ENCODE assay signal across 8 cellular contexts in genomic region chr6:5078121-5078695, GRCh38. TPM values are rescaled to one million over a fixed set of nuclear protein-coding genes. Genes with fewer than 3 reads are reported as not detected.
DNase-seq lines count a peak whose midpoint lies in the region; ATAC-seq and TF ChIP-seq lines count a peak whose summit lies in the region.

No MANE protein-coding gene starts in this region.

- H3K27ac Mint-ChIP-seq in chondrocyte (ENCODE audit: unreplicated experiment) = no peak overlapping the region

- H3K4me3 Mint-ChIP-seq in chondrocyte (ENCODE audit: unreplicated experiment) = no peak overlapping the region

- peak; percentile 29; the same call in 1 of the 2 replicates for TF ChIP-seq CTCF in LNCAP (IDR thresholded peaks at IDR 0.05)
- TF ChIP-seq CTCF in chondrocyte (IDR thresholded peaks at IDR 0.05) = peak; percentile 57

- intact Hi-C loops in Right ventricle myocardium superior (cut with DNase I) (no loop called here), cardiac septum (cut with DNase I) (no loop called here)

- peaks cover 10% of the 10 kb centered on the region for H3K4me1 Mint-ChIP-seq in chondrocyte (ENCODE audit: low read depth)

- no peaks in the 10 kb centered on the region for H3K9me3 Mint-ChIP-seq in chondrocyte (ENCODE audit: low read depth)

- no peak for DNase-seq in Right ventricle myocardium superior
- no peak for DNase-seq in cardiac septum (ENCODE audit: low spot score)
- DNase-seq in chondrocyte (ENCODE audit: low spot score) = no peak
- DNase-seq in NK-92 treated with Interleukin-12 subunit alpha and Interleukin-12 subunit beta, amount 100 ng/mL, for 24 hours (lab: John Stamatoyannopoulos, UW) = no peak
- DNase-seq in GM19240 (ENCODE audit: insufficient read length, low spot score) = no peak

- H3K36me3 Mint-ChIP-seq in chondrocyte (ENCODE audit: low read depth) = no peaks in the 10 kb centered on the region

- no peaks in the 10 kb centered on the region for H3K27me3 Mint-ChIP-seq in chondrocyte (ENCODE audit: low read depth)

- ATAC-seq in Right ventricle myocardium superior (ENCODE audit: poor library complexity) (peak; percentile 74), GM21447 (IDR thresholded peaks at IDR 0.05; ENCODE audit: unreplicated experiment) (no peak), HG03196 (IDR thresholded peaks at IDR 0.05; ENCODE audit: unreplicated experiment) (no peak)

RNA-seq across cellular contexts. Expression of gene PPP1R3G, which starts 6.9 kb away (rescaled TPM):
- 14.2 TPM for total RNA-seq in Right ventricle myocardium superior
- 7.7 TPM for total RNA-seq in cardiac septum
- total RNA-seq in chondrocyte = 0.56 to 2.6 TPM (median 2.2 TPM) in 3 replicates
